Comparison of ENCODE assay signal across 9 cellular contexts in the genomic region with DNA sequence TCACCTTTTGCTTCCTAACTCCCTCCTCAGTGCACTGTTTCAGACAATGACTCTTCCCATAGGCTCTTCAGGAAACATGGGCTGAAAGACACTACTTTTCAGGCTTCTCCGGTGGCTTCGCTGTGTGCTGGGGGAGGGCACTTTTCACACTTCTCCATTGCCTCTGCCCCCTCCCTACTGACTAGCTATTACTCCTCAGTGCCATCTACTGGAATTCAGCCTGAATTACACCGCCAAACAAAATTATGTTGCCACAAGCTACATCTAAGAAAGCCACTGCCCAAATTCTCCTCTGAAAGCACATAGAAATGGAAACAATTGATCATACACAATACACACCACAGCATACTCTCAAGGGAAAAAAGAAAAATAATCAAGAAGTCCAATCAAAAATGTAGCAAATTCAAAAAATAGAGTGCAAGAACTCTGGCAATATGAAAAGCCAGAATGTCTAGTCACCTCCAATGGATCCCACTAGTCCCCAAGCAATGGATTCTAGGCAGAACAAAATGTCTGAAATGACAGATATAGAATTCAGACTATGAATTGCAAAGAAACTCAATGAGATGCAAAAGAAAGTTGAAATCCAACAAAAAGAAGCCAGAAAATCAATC.
DNase-seq lines count a peak whose midpoint lies in the region; ATAC-seq, FAIRE-seq and TF ChIP-seq lines count a peak whose summit lies in the region.
"Had no signal": no experiment of that assay in that cellular context is flagged by ENCODE, and none has a peak within 500 bp of the region (broad histone marks: within the 10 kb centered on the region; RNA-seq: fewer than 3 reads in every experiment).

No MANE protein-coding gene starts in this region.

- no peaks in the 10 kb centered on the region for H3K4me1 ChIP-seq in kidney (ENCODE audit: control insufficient read depth in 1 of 2, insufficient read depth in 1 of 2, low read depth in 1 of 2, low read length in 2 of 2)

- H3K4me3 ChIP-seq in kidney (ENCODE audit: low read length in 2 of 2) (no peak overlapping the region), lower leg skin (ENCODE audit: low read depth, poor library complexity, severe bottlenecking) (no peak overlapping the region)
- H3K4me3 ChIP-seq: SK-N-MC had no signal

- intact Hi-C loops in kidney (cut with DNase I) (no loop called here), lower leg skin (cut with DNase I; ENCODE audit: low total_unique reads) (no loop called here)

- TF ChIP-seq CTCF in kidney (IDR thresholded peaks at IDR 0.05; ENCODE audit: borderline replicate concordance, extremely low read depth, insufficient read depth), result peak; percentile 44
- no peak for TF ChIP-seq CTCF in lower leg skin (IDR thresholded peaks at IDR 0.05)

- no peak overlapping the region for H3K27ac ChIP-seq in kidney (ENCODE audit: low read depth in 2 of 2, low read length in 2 of 2)
- H3K27ac ChIP-seq: SK-N-MC had no signal

- H3K9ac ChIP-seq in kidney (ENCODE audit: low read length in 2 of 2), result no peak overlapping the region

- TF ChIP-seq POLR2A in lower leg skin (IDR thresholded peaks at IDR 0.05), result no peak

- H3K9me3 ChIP-seq in kidney (ENCODE audit: control insufficient read depth in 1 of 2, low read length in 2 of 2), result no peaks in the 10 kb centered on the region

- ATAC-seq in HG02610 (IDR thresholded peaks at IDR 0.05; ENCODE audit: unreplicated experiment), result peak; percentile 57
- no peak for ATAC-seq in GM19397 (IDR thresholded peaks at IDR 0.05; ENCODE audit: unreplicated experiment)

- 62 to 66% methylated on average over 3 of the region's 3 CpGs for WGBS in lower leg skin, 2 donors

- H3K36me3 ChIP-seq in kidney (ENCODE audit: control insufficient read depth in 1 of 2, insufficient read depth in 2 of 2, low read length in 2 of 2), result no peaks in the 10 kb centered on the region

- DNase-seq in GDM1 (lab: John Stamatoyannopoulos, UW) (peak; percentile 4), RPMI8226 (peak; percentile 47), kidney (no peak), lower leg skin (ENCODE audit: low spot score in 2 of 2) (no peak), NCI-H1436 treated with DMSO at 0.1 percent for 48 hours (lab: John Stamatoyannopoulos, UW) (no peak)
- DNase-seq in effector CD8-positive, alpha-beta T cell (lab: John Stamatoyannopoulos, UW), result no peak

- FAIRE-seq in kidney (lab: Jason Lieb, UNC), result no peak

Comparison
In these comparisons a context has a peak if more than half of its experiments do, and no peak if none do; other contexts are left out.
1. DNase-seq: peak in GDM1 (single experiment) and RPMI8226 (single experiment); none in kidney (single experiment), effector CD8-positive, alpha-beta T cell (single experiment), lower leg skin (0 of 2) and NCI-H1436 treated with DMSO at 0.1 percent for 48 hours (single experiment).